29 cellular contexts compared by ENCODE assay signal in the genomic region with DNA sequence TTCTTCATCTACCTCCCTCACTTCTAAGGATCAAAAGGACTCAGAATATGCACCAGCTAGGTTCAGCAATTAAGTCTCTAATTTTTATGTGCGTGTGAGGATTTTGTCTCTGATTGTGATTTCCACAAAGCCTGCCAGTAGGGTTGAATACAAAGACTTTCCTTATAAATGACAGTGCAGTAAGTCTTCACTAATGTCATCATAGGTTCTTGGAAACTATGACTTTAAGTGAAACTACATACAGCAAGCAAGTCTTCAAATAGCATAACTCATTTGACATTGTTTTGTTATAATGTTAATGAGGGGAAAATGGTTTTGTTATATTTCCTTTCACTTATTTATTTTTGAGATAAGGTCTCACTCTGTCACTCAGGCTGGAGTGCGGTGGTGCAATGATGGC.
"Had no signal": no experiment of that assay in that cellular context is flagged by ENCODE, and none has a peak within 500 bp of the region (broad histone marks: within the 10 kb centered on the region; RNA-seq: fewer than 3 reads in every experiment).

No MANE protein-coding gene starts in this region.

- H3K4me1 Mint-ChIP-seq: activated B cell treated with CpG ODN at 0.5 μM for 24 hours; activated CD4-positive, alpha-beta T cell treated with anti-CD3 and anti-CD28 coated beads, Interleukin-2, amount 10 ng/mL, durations not matched to agents 24 days and 14 days; activated naive CD8-positive, alpha-beta T cell treated with anti-CD3 and anti-CD28 coated beads for 36 hours; activated T-helper 17 cell treated with anti-CD3 and anti-CD28 coated beads, Interleukin-2, amount 50 U/mL, for 72 hours; T-helper 17 cell had no signal

- H3K36me3 Mint-ChIP-seq: activated CD4-positive, alpha-beta memory T cell treated with anti-CD3 and anti-CD28 coated beads for 36 hours; activated naive CD4-positive, alpha-beta T cell treated with anti-CD3 and anti-CD28 coated beads, Interleukin-2, amount 50 U/mL, for 72 hours; activated naive CD8-positive, alpha-beta T cell treated with anti-CD3 and anti-CD28 coated beads for 36 hours had no signal

- H3K27me3 Mint-ChIP-seq: activated B cell treated with CpG ODN at 0.5 μM for 24 hours; activated CD4-positive, alpha-beta memory T cell treated with anti-CD3 and anti-CD28 coated beads for 36 hours; activated CD4-positive, alpha-beta T cell treated with anti-CD3 and anti-CD28 coated beads, Interleukin-2, amount 10 ng/mL, durations not matched to agents 24 days and 14 days; activated CD8-positive, alpha-beta T cell treated with anti-CD3 and anti-CD28 coated beads for 36 hours; activated T-helper 17 cell treated with anti-CD3 and anti-CD28 coated beads, Interleukin-2, amount 50 U/mL, for 72 hours; T-helper 17 cell had no signal

- H3K4me3 Mint-ChIP-seq: activated B cell treated with CpG ODN at 0.5 μM for 24 hours; activated CD4-positive, alpha-beta memory T cell treated with anti-CD3 and anti-CD28 coated beads for 36 hours; activated CD4-positive, alpha-beta T cell treated with anti-CD3 and anti-CD28 coated beads, Interleukin-2, amount 10 ng/mL, durations not matched to agents 24 days and 14 days; activated CD8-positive, alpha-beta T cell treated with anti-CD3 and anti-CD28 coated beads for 36 hours; activated naive CD4-positive, alpha-beta T cell treated with anti-CD3 and anti-CD28 coated beads for 36 hours; activated naive CD8-positive, alpha-beta T cell treated with anti-CD3 and anti-CD28 coated beads for 36 hours; activated T-cell treated with anti-CD3 and anti-CD28 coated beads, Interleukin-2, amount 50 U/mL, for 4 hours; activated T-cell treated with anti-CD3 and anti-CD28 coated beads, Interleukin-2, amount 50 U/mL, for 72 hours; activated T-helper 1 cell treated with anti-CD3 and anti-CD28 coated beads, Interleukin-12 subunit alpha, Interleukin-12 subunit beta, Interleukin-2, Interleukin-4 antibody, amounts not matched to agents 30 ng/mL and 10 ng/mL and 1 ng/mL, durations not matched to agents 14 hours and 24 hours and 36 hours; activated T-helper 17 cell treated with anti-CD3 and anti-CD28 coated beads, Interleukin-2, amount 50 U/mL, for 72 hours; T-helper 17 cell had no signal

- FAIRE-seq: TTC549 had no signal

- ATAC-seq: activated CD8-positive, alpha-beta T cell treated with anti-CD3 and anti-CD28 coated beads for 36 hours; activated naive CD4-positive, alpha-beta T cell treated with anti-CD3 and anti-CD28 coated beads, Interleukin-2, amount 50 U/mL, for 72 hours; activated T-cell treated with anti-CD3 and anti-CD28 coated beads, Interleukin-2, amount 50 U/mL, for 4 hours; activated T-cell treated with anti-CD3 and anti-CD28 coated beads, Interleukin-2, amount 50 U/mL, for 72 hours; activated T-helper 17 cell treated with anti-CD3 and anti-CD28 coated beads, Interleukin-2, amount 50 U/mL, for 72 hours; T-helper 17 cell had no signal

- DNase-seq: activated B cell treated with CpG ODN at 0.5 μM for 24 hours; activated CD4-positive, alpha-beta memory T cell treated with anti-CD3 and anti-CD28 coated beads for 36 hours; activated CD4-positive, alpha-beta T cell treated with anti-CD3 and anti-CD28 coated beads for 4 hours; activated CD4-positive, alpha-beta T cell treated with anti-CD3 and anti-CD28 coated beads, Interleukin-2, amount 10 ng/mL, durations not matched to agents 24 days and 14 days; activated CD4-positive, alpha-beta T cell treated with anti-CD3 and anti-CD28 coated beads, Interleukin-2, amount 50 U/mL, for 1 hour; activated CD4-positive, alpha-beta T cell treated with anti-CD3 and anti-CD28 coated beads, Interleukin-2, amount 50 U/mL, for 4 hours; activated CD4-positive, CD25-positive, alpha-beta regulatory T cell treated with anti-CD3 and anti-CD28 coated beads, Interleukin-2, amount 50 U/mL, for 72 hours; activated CD8-positive, alpha-beta memory T cell treated with anti-CD3 and anti-CD28 coated beads, Interleukin-2, amount 50 U/mL, for 4 hours; activated CD8-positive, alpha-beta T cell treated with anti-CD3 and anti-CD28 coated beads for 36 hours; activated effector memory CD4-positive, alpha-beta T cell treated with anti-CD3 and anti-CD28 coated beads, Interleukin-2, amount 50 U/mL, for 16 hours; activated gamma-delta T cell treated with Interleukin-2 at 50 U/mL for 16 hours; activated naive CD4-positive, alpha-beta T cell; activated naive CD4-positive, alpha-beta T cell treated with anti-CD3 and anti-CD28 coated beads for 36 hours; activated naive CD4-positive, alpha-beta T cell treated with anti-CD3 and anti-CD28 coated beads, Interleukin-2, amount 50 U/mL, for 16 hours; activated naive CD8-positive, alpha-beta T cell treated with anti-CD3 and anti-CD28 coated beads for 36 hours; activated T-cell treated with anti-CD3 and anti-CD28 coated beads for 4 hours; activated T-cell treated with anti-CD3 and anti-CD28 coated beads, Interleukin-2, amount 50 U/mL, for 1 hour; activated T-cell treated with anti-CD3 and anti-CD28 coated beads, Interleukin-2, amount 50 U/mL, for 4 hours; activated T-cell treated with anti-CD3 and anti-CD28 coated beads, Interleukin-2, amount 50 U/mL, for 72 hours; adrenal gland; amygdala; anterior cingulate cortex; brain microvascular endothelial cell; central memory CD4-positive, alpha-beta T cell; T-helper 17 cell had no signal

- H3K27ac Mint-ChIP-seq: activated B cell treated with CpG ODN at 0.5 μM for 24 hours; activated CD4-positive, alpha-beta memory T cell treated with anti-CD3 and anti-CD28 coated beads for 36 hours; activated CD4-positive, alpha-beta T cell treated with anti-CD3 and anti-CD28 coated beads, Interleukin-2, amount 10 ng/mL, durations not matched to agents 24 days and 14 days; activated CD8-positive, alpha-beta T cell treated with anti-CD3 and anti-CD28 coated beads for 36 hours; activated naive CD4-positive, alpha-beta T cell treated with anti-CD3 and anti-CD28 coated beads for 36 hours; activated naive CD4-positive, alpha-beta T cell treated with anti-CD3 and anti-CD28 coated beads, Interleukin-2, amount 50 U/mL, for 72 hours; activated naive CD8-positive, alpha-beta T cell treated with anti-CD3 and anti-CD28 coated beads for 36 hours; activated T-cell treated with anti-CD3 and anti-CD28 coated beads, Interleukin-2, amount 50 U/mL, for 72 hours; activated T-helper 1 cell treated with anti-CD3 and anti-CD28 coated beads, Interleukin-12 subunit alpha, Interleukin-12 subunit beta, Interleukin-2, Interleukin-4 antibody, amounts not matched to agents 30 ng/mL and 10 ng/mL and 1 ng/mL, durations not matched to agents 14 hours and 24 hours and 36 hours; activated T-helper 17 cell treated with anti-CD3 and anti-CD28 coated beads, Interleukin-2, amount 50 U/mL, for 72 hours; T-helper 17 cell had no signal

- H3K9me3 Mint-ChIP-seq: activated B cell treated with CpG ODN at 0.5 μM for 24 hours; activated CD4-positive, alpha-beta memory T cell treated with anti-CD3 and anti-CD28 coated beads for 36 hours; activated CD4-positive, alpha-beta T cell treated with anti-CD3 and anti-CD28 coated beads, Interleukin-2, amount 10 ng/mL, durations not matched to agents 24 days and 14 days; activated CD8-positive, alpha-beta T cell treated with anti-CD3 and anti-CD28 coated beads for 36 hours; activated naive CD4-positive, alpha-beta T cell treated with anti-CD3 and anti-CD28 coated beads for 36 hours; activated naive CD8-positive, alpha-beta T cell treated with anti-CD3 and anti-CD28 coated beads for 36 hours; activated T-cell treated with anti-CD3 and anti-CD28 coated beads, Interleukin-2, amount 50 U/mL, for 4 hours; activated T-cell treated with anti-CD3 and anti-CD28 coated beads, Interleukin-2, amount 50 U/mL, for 72 hours; activated T-helper 1 cell treated with anti-CD3 and anti-CD28 coated beads, Interleukin-12 subunit alpha, Interleukin-12 subunit beta, Interleukin-2, Interleukin-4 antibody, amounts not matched to agents 30 ng/mL and 10 ng/mL and 1 ng/mL, durations not matched to agents 14 hours and 24 hours and 36 hours; activated T-helper 17 cell treated with anti-CD3 and anti-CD28 coated beads, Interleukin-2, amount 50 U/mL, for 72 hours had no signal
